ENCODE assay signal across 27 cellular contexts in genomic region chr6:110971458-110971857, GRCh38. TPM values are rescaled to one million over a fixed set of nuclear protein-coding genes. Genes with fewer than 3 reads are reported as not detected.
DNase-seq lines count a peak whose midpoint lies in the region; ATAC-seq and TF ChIP-seq lines count a peak whose summit lies in the region.
"Had no signal": no experiment of that assay in that cellular context is flagged by ENCODE, and none has a peak within 500 bp of the region (broad histone marks: within the 10 kb centered on the region; RNA-seq: fewer than 3 reads in every experiment).

No MANE protein-coding gene starts in this region.

- intact Hi-C loops in Right ventricle myocardium superior (cut with DNase I), result no loop called here
- intact Hi-C loops in right cardiac atrium (cut with DNase I), result no loop called here
- intact Hi-C loops in dendritic cell treated with granulocyte-macrophage colony-stimulating factor and Interleukin-4, amounts not matched to agents 40 ng/mL and 50 ng/mL, for 4 days (cut with micrococcal nuclease), result no loop called here
- intact Hi-C loops in sciatic nerve (cut with DNase I), result loop anchor here (10.0 kb wide), 1 partner anchor 677 kb away; no protein-coding TSS in a partner anchor
- intact Hi-C loops in aorta (cut with DNase I), result no loop called here
- intact Hi-C loops in posterior cingulate gyrus (cut with DNase I), result no loop called here

- peaks cover 31% of the 10 kb centered on the region for H3K36me3 Mint-ChIP-seq in dendritic cell treated with granulocyte-macrophage colony-stimulating factor and Interleukin-4, amounts not matched to agents 40 ng/mL and 50 ng/mL, for 4 days (ENCODE audit: low read depth)

- H3K4me3 Mint-ChIP-seq in dendritic cell treated with granulocyte-macrophage colony-stimulating factor and Interleukin-4, amounts not matched to agents 40 ng/mL and 50 ng/mL, for 4 days, result peak overlapping the region; percentile 30
- H3K4me3 Mint-ChIP-seq: activated naive CD4-positive, alpha-beta T cell treated with anti-CD3 and anti-CD28 coated beads, Interleukin-2, amount 50 U/mL, for 24 hours; naive thymus-derived CD4-positive, alpha-beta T cell; stimulated activated naive B cell treated with anti-CD40 and anti-IgM and Interleukin-4, amounts not matched to agents 10 μg/mL and 1 μg/mL and 100 μg/mL, for 72 hours had no signal

- no peak for TF ChIP-seq CTCF in hepatocyte (IDR thresholded peaks at IDR 0.05; ENCODE audit: poor library complexity)

- H4K20me1 ChIP-seq in hepatocyte (ENCODE audit: insufficient read depth, poor library complexity, severe bottlenecking), result no peaks in the 10 kb centered on the region

- H3K9me3 ChIP-seq in right cardiac atrium (ENCODE audit: control insufficient read depth, low read length) (no peaks in the 10 kb centered on the region), hepatocyte (ENCODE audit: low read depth) (no peaks in the 10 kb centered on the region), aorta (ENCODE audit: control insufficient read depth, low read length) (no peaks in the 10 kb centered on the region)
- H3K9me3 ChIP-seq: Caco-2, Peyer's patch, SJCRH30, upper lobe of left lung had no signal

- H3K27ac ChIP-seq in right cardiac atrium (ENCODE audit: low read length), result no peak overlapping the region
- peak overlapping the region; percentile 27 for H3K27ac ChIP-seq in hepatocyte
- H3K27ac ChIP-seq in aorta (ENCODE audit: low read depth in 1 of 2, low read length in 2 of 2), result no peak overlapping the region
- H3K27ac ChIP-seq: C4-2B, HL-60, Peyer's patch, SJCRH30, upper lobe of left lung, WERI-Rb-1 had no signal

- no peaks in the 10 kb centered on the region for H3K27me3 Mint-ChIP-seq in dendritic cell treated with granulocyte-macrophage colony-stimulating factor and Interleukin-4, amounts not matched to agents 40 ng/mL and 50 ng/mL, for 4 days
- H3K27me3 Mint-ChIP-seq: activated naive CD4-positive, alpha-beta T cell treated with anti-CD3 and anti-CD28 coated beads, Interleukin-2, amount 50 U/mL, for 24 hours; naive thymus-derived CD4-positive, alpha-beta T cell; stimulated activated naive B cell treated with anti-CD40 and anti-IgM and Interleukin-4, amounts not matched to agents 10 μg/mL and 1 μg/mL and 100 μg/mL, for 72 hours had no signal

- 25% methylated on average over 2 of the region's 2 CpGs for WGBS in right cardiac atrium
- WGBS in hepatocyte (ENCODE audit: low lambda C conversion rate, missing lambda C conversion rate), result 70% methylated on average over 2 of the region's 2 CpGs
- 30 to 32% methylated on average over 2 of the region's 2 CpGs for WGBS in aorta, 2 donors

- ATAC-seq in Right ventricle myocardium superior (ENCODE audit: poor library complexity) (peak; percentile 45), right cardiac atrium (no peak), sciatic nerve (peak; percentile 28), aorta (ENCODE audit: low FRiP score) (no peak)
- ATAC-seq: naive thymus-derived CD4-positive, alpha-beta T cell; stimulated activated naive B cell treated with anti-CD40 and anti-IgM and Interleukin-4, amounts not matched to agents 10 μg/mL and 1 μg/mL and 100 μg/mL, for 72 hours had no signal

- DNase-seq in Right ventricle myocardium superior, result no peak
- DNase-seq in right cardiac atrium, result no peak
- DNase-seq in hepatocyte (ENCODE audit: low spot score), result peak; percentile 22
- no peak for DNase-seq in sciatic nerve (ENCODE audit: low spot score)
- DNase-seq in aorta, result no peak
- no peak for DNase-seq in nucleus accumbens (lab: John Stamatoyannopoulos, UW)
- no peak for DNase-seq in posterior cingulate gyrus
- DNase-seq: 8988T; activated CD4-positive, alpha-beta T cell treated with anti-CD3 and anti-CD28 coated beads for 4 hours; activated T-cell treated with anti-CD3 and anti-CD28 coated beads for 4 hours; Caco-2; central memory CD4-positive, alpha-beta T cell; H7; naive thymus-derived CD4-positive, alpha-beta T cell; NCI-H446 treated with DMSO at 0.1 percent for 48 hours; NCI-H774; Peyer's patch; SJCRH30; small intestine; stimulated activated naive B cell treated with anti-CD40 and anti-IgM and Interleukin-4, amounts not matched to agents 10 μg/mL and 1 μg/mL and 100 μg/mL, for 72 hours; T1000; upper lobe of left lung; WERI-Rb-1 had no signal

- H3K4me2 ChIP-seq in hepatocyte, result no peak overlapping the region

- peak overlapping the region; percentile 83 for H3K27ac Mint-ChIP-seq in dendritic cell treated with granulocyte-macrophage colony-stimulating factor and Interleukin-4, amounts not matched to agents 40 ng/mL and 50 ng/mL, for 4 days
- H3K27ac Mint-ChIP-seq: activated naive CD4-positive, alpha-beta T cell treated with anti-CD3 and anti-CD28 coated beads, Interleukin-2, amount 50 U/mL, for 24 hours; naive thymus-derived CD4-positive, alpha-beta T cell; stimulated activated naive B cell treated with anti-CD40 and anti-IgM and Interleukin-4, amounts not matched to agents 10 μg/mL and 1 μg/mL and 100 μg/mL, for 72 hours had no signal

- H2AFZ ChIP-seq in hepatocyte, result no peak overlapping the region

- no peaks in the 10 kb centered on the region for H3K9me3 Mint-ChIP-seq in dendritic cell treated with granulocyte-macrophage colony-stimulating factor and Interleukin-4, amounts not matched to agents 40 ng/mL and 50 ng/mL, for 4 days
- H3K9me3 Mint-ChIP-seq: activated naive CD4-positive, alpha-beta T cell treated with anti-CD3 and anti-CD28 coated beads, Interleukin-2, amount 50 U/mL, for 24 hours; naive thymus-derived CD4-positive, alpha-beta T cell had no signal

- H3K27me3 ChIP-seq in right cardiac atrium (ENCODE audit: control insufficient read depth, insufficient read depth), result no peaks in the 10 kb centered on the region
- H3K27me3 ChIP-seq in hepatocyte, result no peaks in the 10 kb centered on the region
- H3K27me3 ChIP-seq in aorta (ENCODE audit: control insufficient read depth in 1 of 2, insufficient read depth in 2 of 2, low read length in 1 of 2), result no peaks in the 10 kb centered on the region
- H3K27me3 ChIP-seq: Peyer's patch, SJCRH30, upper lobe of left lung had no signal

- no peaks in the 10 kb centered on the region for H3K79me2 ChIP-seq in hepatocyte

- H3K9me2 ChIP-seq in hepatocyte (replicated peaks; ENCODE audit: insufficient read depth), result no peaks in the 10 kb centered on the region

- H3K4me1 Mint-ChIP-seq in dendritic cell treated with granulocyte-macrophage colony-stimulating factor and Interleukin-4, amounts not matched to agents 40 ng/mL and 50 ng/mL, for 4 days (ENCODE audit: low read depth), result peaks cover 16% of the 10 kb centered on the region
- H3K4me1 Mint-ChIP-seq: stimulated activated naive B cell treated with anti-CD40 and anti-IgM and Interleukin-4, amounts not matched to agents 10 μg/mL and 1 μg/mL and 100 μg/mL, for 72 hours had no signal

- H3K4me3 ChIP-seq in right cardiac atrium (ENCODE audit: low read length) (no peak overlapping the region), hepatocyte (no peak overlapping the region), aorta (ENCODE audit: low read length in 2 of 2) (no peak overlapping the region)
- H3K4me3 ChIP-seq: Peyer's patch, SJCRH30, upper lobe of left lung had no signal

- H3K4me1 ChIP-seq in right cardiac atrium (ENCODE audit: control insufficient read depth, insufficient read depth, low read length) (no peaks in the 10 kb centered on the region), hepatocyte (ENCODE audit: insufficient read depth) (no peaks in the 10 kb centered on the region), aorta (ENCODE audit: control insufficient read depth in 1 of 2, insufficient read depth in 2 of 2, low read length in 2 of 2) (no peaks in the 10 kb centered on the region)
- H3K4me1 ChIP-seq: Caco-2, Peyer's patch, SJCRH30, upper lobe of left lung had no signal

- H3K36me3 ChIP-seq in hepatocyte (replicated peaks; ENCODE audit: insufficient read depth, low read depth) (no peaks in the 10 kb centered on the region), aorta (ENCODE audit: control insufficient read depth in 1 of 2, insufficient read depth in 2 of 2, low read length in 1 of 2) (no peaks in the 10 kb centered on the region)

RNA-seq across cellular contexts. Expression of gene RPF2, which starts 10.4 kb away (rescaled TPM):
- total RNA-seq in Right ventricle myocardium superior (24.9 TPM), right cardiac atrium (10 to 100 TPM; 21.2 to 26.7 (median 24.0) TPM), hepatocyte (30.1 and 34.7 TPM in 2 replicates), sciatic nerve (22.1 TPM), aorta (10 to 100 TPM; 17.2 to 21.9 TPM)
- polyA plus RNA-seq in right cardiac atrium (21.5 TPM), hepatocyte (20.3 and 23.7 TPM in 2 replicates), aorta (10 to 100 TPM; 14.9 to 16.6 TPM)

RNA-seq across cellular contexts. Expression of gene GTF3C6, which starts 13.0 kb away (rescaled TPM):
- total RNA-seq in Right ventricle myocardium superior (110 TPM), right cardiac atrium (10 to 100 TPM; 83.0 to 98.5 (median 86.5) TPM), hepatocyte (63.1 and 70.8 TPM in 2 replicates), sciatic nerve (35.5 TPM), aorta (10 to 100 TPM; 43.0 to 46.6 TPM)
- polyA plus RNA-seq in right cardiac atrium (129 TPM), hepatocyte (106 and 113 TPM in 2 replicates), aorta (10 to 100 TPM; 38.5 to 76.9 TPM)

Comparison
In these comparisons a context has a peak if more than half of its experiments do, and no peak if none do; other contexts are left out.
1. ATAC-seq: peak in Right ventricle myocardium superior (single experiment) and sciatic nerve (single experiment); none in right cardiac atrium (0 of 2) and aorta (single experiment).